9 cellular contexts compared by ENCODE assay signal in genomic region chr2:9638532-9638931, GRCh38. TPM values are rescaled to one million over a fixed set of nuclear protein-coding genes. Genes with fewer than 3 reads are reported as not detected.
DNase-seq lines count a peak whose midpoint lies in the region; ATAC-seq and TF ChIP-seq lines count a peak whose summit lies in the region.
"Had no signal": no experiment of that assay in that cellular context is flagged by ENCODE, and none has a peak within 500 bp of the region (broad histone marks: within the 10 kb centered on the region; RNA-seq: fewer than 3 reads in every experiment).

No MANE protein-coding gene starts in this region.

- H3K9me3 Mint-ChIP-seq in osteocyte (ENCODE audit: unreplicated experiment): no peaks in the 10 kb centered on the region
- H3K9me3 Mint-ChIP-seq: activated naive CD8-positive, alpha-beta T cell treated with anti-CD3 and anti-CD28 coated beads, Interleukin-2, amount 10 ng/mL, durations not matched to agents 7 days and 5 days had no signal

- H3K36me3 ChIP-seq in BLaER1 treated with 17β-estradiol and CSF1 and Interleukin-3, amounts not matched to agents 10 nM and 100 nM: no peaks in the 10 kb centered on the region

- no peaks in the 10 kb centered on the region for H3K27me3 Mint-ChIP-seq in osteocyte (ENCODE audit: unreplicated experiment)

- H3K4me3 Mint-ChIP-seq in osteocyte (ENCODE audit: unreplicated experiment): peak overlapping the region; percentile 42
- H3K4me3 Mint-ChIP-seq: activated naive CD8-positive, alpha-beta T cell treated with anti-CD3 and anti-CD28 coated beads, Interleukin-2, amount 10 ng/mL, durations not matched to agents 7 days and 5 days had no signal

- H3K27ac Mint-ChIP-seq in osteocyte (ENCODE audit: unreplicated experiment): peak overlapping the region; percentile 76
- H3K27ac Mint-ChIP-seq: activated naive CD8-positive, alpha-beta T cell treated with anti-CD3 and anti-CD28 coated beads, Interleukin-2, amount 10 ng/mL, durations not matched to agents 7 days and 5 days had no signal

- CTCF ChIA-PET in RWPE1 (lab: Yijun Ruan, JAX): interaction anchor here (0.8 kb wide), 1 partner anchor 350 kb away, joined by 3 read pairs; no protein-coding TSS in a partner anchor

- peaks cover 0 to under 1% (median 0%) of the 10 kb centered on the region in 11 experiments; a peak in 2 of 22 replicates for H3K9me3 ChIP-seq in BLaER1 treated with 17β-estradiol and CSF1 and Interleukin-3, amounts not matched to agents 10 nM and 100 nM (replicated peaks in 1 of 11)

- peak; percentile 73 for DNase-seq in RWPE1 (ENCODE audit: low spot score)
- peak; percentile 93 for DNase-seq in fibroblast of the conjunctiva (ENCODE audit: low read depth)
- peak; percentile 93 for DNase-seq in osteocyte (ENCODE audit: extremely low spot score, unreplicated experiment)
- DNase-seq in NAMALWA (ENCODE audit: low spot score): no peak
- no peak for DNase-seq in stimulated activated CD4-positive, alpha-beta T cell treated with anti-CD3 and anti-CD28 coated beads, Interleukin-4, amount 100 ng/mL, for 24 hours
- DNase-seq in HT-29 (ENCODE audit: low spot score): no peak
- DNase-seq: activated naive CD8-positive, alpha-beta T cell treated with anti-CD3 and anti-CD28 coated beads, Interleukin-2, amount 10 ng/mL, durations not matched to agents 7 days and 5 days had no signal

- no peak overlapping the region for H3K4me3 ChIP-seq in BLaER1 treated with 17β-estradiol and CSF1 and Interleukin-3, amounts not matched to agents 10 nM and 100 nM

- H3K36me3 Mint-ChIP-seq in osteocyte (ENCODE audit: unreplicated experiment): no peaks in the 10 kb centered on the region
- H3K36me3 Mint-ChIP-seq: activated naive CD8-positive, alpha-beta T cell treated with anti-CD3 and anti-CD28 coated beads, Interleukin-2, amount 10 ng/mL, durations not matched to agents 7 days and 5 days had no signal

- POLR2A ChIA-PET in RWPE1 (lab: Yijun Ruan, JAX; ENCODE audit: low non-redundant PET): interaction anchor here (1.0 kb wide), 1 partner anchor 27 kb away, joined by 3 read pairs; no protein-coding TSS in a partner anchor

- peaks cover 53% of the 10 kb centered on the region for H3K4me1 Mint-ChIP-seq in osteocyte (ENCODE audit: unreplicated experiment)

- H4K20me1 ChIP-seq in BLaER1 treated with 17β-estradiol and CSF1 and Interleukin-3, amounts not matched to agents 10 nM and 100 nM: no peaks in the 10 kb centered on the region

- peaks cover 30 to 72% (median 64%) of the 10 kb centered on the region in 10 experiments for H3K4me1 ChIP-seq in BLaER1 treated with 17β-estradiol and CSF1 and Interleukin-3, amounts not matched to agents 10 nM and 100 nM

- H3K27ac ChIP-seq in BLaER1 treated with 17β-estradiol and CSF1 and Interleukin-3, amounts not matched to agents 10 nM and 100 nM: no peak overlapping the region; a peak in 1 of 22 replicates
- peak overlapping the region; percentile 60 for H3K27ac ChIP-seq in RWPE1

- H3K4me2 ChIP-seq in BLaER1 treated with 17β-estradiol and CSF1 and Interleukin-3, amounts not matched to agents 10 nM and 100 nM: peak overlapping the region; percentile 16 to 94 (median 30); a peak in 19 of 22 replicates

- no peak for ATAC-seq in HG03175 (IDR thresholded peaks at IDR 0.05; ENCODE audit: unreplicated experiment)

- no peak overlapping the region for H3K9ac ChIP-seq in BLaER1 treated with 17β-estradiol and CSF1 and Interleukin-3, amounts not matched to agents 10 nM and 100 nM

- H3K27me3 ChIP-seq in BLaER1 treated with 17β-estradiol and CSF1 and Interleukin-3, amounts not matched to agents 10 nM and 100 nM: no peaks in the 10 kb centered on the region

- TF ChIP-seq CTCF in RWPE1 (conservative IDR thresholded peaks at IDR 0.05; ENCODE audit: low read depth) (no peak), osteocyte (IDR thresholded peaks at IDR 0.05) (no peak)

RNA-seq across cellular contexts. Expression of gene YWHAQ, which starts 7.7 kb away (rescaled TPM):
- total RNA-seq in osteocyte: 296 and 307 TPM in 2 replicates
- total RNA-seq in HT-29 (2014; rRNA removed; shearing (Covaris generic)): 294 and 342 TPM in 2 replicates

Comparison
In these comparisons a context has a peak if more than half of its experiments do, and no peak if none do; other contexts are left out.
1. DNase-seq: peak in RWPE1 (single experiment), fibroblast of the conjunctiva (single experiment) and osteocyte (single experiment); none in NAMALWA (single experiment), stimulated activated CD4-positive, alpha-beta T cell treated with anti-CD3 and anti-CD28 coated beads, Interleukin-4, amount 100 ng/mL, for 24 hours (single experiment) and HT-29 (single experiment).